1 cellular context compared by ENCODE assay signal in the genomic region with DNA sequence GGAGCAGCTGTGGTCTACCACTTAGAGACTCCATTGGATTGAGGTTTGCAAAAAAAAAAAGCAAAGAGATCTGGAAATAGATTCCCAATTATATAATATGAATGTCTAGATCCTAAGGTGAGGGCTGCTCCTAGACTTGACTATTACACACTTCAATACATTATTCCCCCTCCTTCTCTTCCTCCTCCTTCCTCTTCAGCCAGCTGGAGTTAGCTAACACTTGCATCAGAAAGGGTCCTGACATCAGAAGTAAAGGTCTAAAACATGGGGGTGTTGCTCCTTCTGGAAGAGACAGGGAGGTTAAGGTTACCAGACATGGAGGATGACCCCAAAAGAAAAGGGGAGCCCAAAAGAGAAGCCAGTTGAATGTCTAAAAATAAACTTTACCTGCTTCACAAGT.
A peak's percentile ranks its signal among the peaks of the same experiment; 100 is the strongest.
TF ChIP-seq lines count a peak whose summit lies in the region.

No MANE protein-coding gene starts in this region.

TF ChIP-seq in K562, 482 proteins besides CTCF, POLR2A, EP300 and RAD21 (continued from another document):
- no peak for TF ChIP-seq ZNF347 (CRISPR knock-in tag; IDR thresholded peaks at IDR 0.05; ENCODE audit: low read depth)
- TF ChIP-seq, protein P1, sequence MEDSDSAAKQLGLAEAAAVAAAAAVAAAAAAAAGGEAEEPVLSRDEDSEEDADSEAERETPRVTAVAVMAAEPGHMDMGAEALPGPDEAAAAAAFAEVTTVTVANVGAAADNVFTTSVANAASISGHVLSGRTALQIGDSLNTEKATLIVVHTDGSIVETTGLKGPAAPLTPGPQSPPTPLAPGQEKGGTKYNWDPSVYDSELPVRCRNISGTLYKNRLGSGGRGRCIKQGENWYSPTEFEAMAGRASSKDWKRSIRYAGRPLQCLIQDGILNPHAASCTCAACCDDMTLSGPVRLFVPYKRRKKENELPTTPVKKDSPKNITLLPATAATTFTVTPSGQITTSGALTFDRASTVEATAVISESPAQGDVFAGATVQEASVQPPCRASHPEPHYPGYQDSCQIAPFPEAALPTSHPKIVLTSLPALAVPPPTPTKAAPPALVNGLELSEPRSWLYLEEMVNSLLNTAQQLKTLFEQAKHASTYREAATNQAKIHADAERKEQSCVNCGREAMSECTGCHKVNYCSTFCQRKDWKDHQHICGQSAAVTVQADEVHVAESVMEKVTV (CRISPR knock-in tag; IDR thresholded peaks at IDR 0.05): no peak
- TF ChIP-seq ZNF175 (CRISPR knock-in tag; IDR thresholded peaks at IDR 0.05; ENCODE audit: low read depth): 0 out of 2 replicates have a peak, but pooled peaks have one; percentile 71
